ENCODE assay signal across 9 cellular contexts in the genomic region with DNA sequence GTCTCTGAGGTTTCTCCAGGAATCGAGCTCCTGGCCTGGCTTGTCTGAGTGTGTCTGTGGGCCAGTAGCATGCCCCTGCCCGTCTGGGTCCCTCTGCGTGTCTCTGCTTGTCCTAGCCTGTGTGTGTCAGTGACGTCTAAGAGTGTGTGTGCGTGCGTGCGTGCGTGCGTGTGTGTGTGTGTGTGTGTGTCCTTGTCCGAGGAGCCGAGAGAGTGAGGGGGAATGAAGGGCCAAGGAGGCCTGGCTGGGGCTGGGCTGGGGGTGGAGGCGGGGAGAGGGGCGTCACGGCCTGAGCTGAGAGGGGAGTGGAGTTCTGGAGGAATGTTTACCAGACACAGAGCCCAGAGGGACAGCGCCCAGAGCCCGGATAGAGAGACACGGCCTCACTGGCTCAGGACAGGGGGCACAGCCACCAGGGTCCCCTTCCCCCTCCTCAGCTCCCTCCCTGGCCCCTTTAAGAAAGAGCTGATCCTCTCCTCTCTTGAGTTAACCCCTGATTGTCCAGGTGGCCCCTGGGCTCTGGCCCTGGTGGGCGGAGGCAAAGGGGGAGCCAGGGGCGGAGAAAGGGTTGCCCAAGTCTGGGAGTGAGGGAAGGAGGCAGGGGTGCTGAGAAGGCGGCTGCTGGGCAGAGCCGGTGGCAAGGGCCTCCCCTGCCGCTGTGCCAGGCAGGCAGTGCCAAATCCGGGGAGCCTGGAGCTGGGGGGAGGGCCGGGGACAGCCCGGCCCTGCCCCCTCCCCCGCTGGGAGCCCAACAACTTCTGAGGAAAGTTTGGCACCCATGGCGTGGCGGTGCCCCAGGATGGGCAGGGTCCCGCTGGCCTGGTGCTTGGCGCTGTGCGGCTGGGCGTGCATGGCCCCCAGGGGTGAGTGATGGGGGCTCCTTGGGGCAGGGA. TPM values are rescaled to one million over a fixed set of nuclear protein-coding genes. Genes with fewer than 3 reads are reported as not detected.
DNase-seq lines count a peak whose midpoint lies in the region; ATAC-seq and TF ChIP-seq lines count a peak whose summit lies in the region.
"Had no signal": no experiment of that assay in that cellular context is flagged by ENCODE, and none has a peak within 500 bp of the region (broad histone marks: within the 10 kb centered on the region; RNA-seq: fewer than 3 reads in every experiment).

A gene (plus strand): TSS at position 609 of the 893 bp plus-strand sequence. CDS start 170 bp downstream, at position 779.

- intact Hi-C loops in right lobe of liver (cut with DNase I), result no loop called here

- H3K4me1 ChIP-seq in ACC112 (ENCODE audit: control insufficient read depth, insufficient read depth, low read length, unreplicated experiment), result peaks cover 32% of the 10 kb centered on the region
- no peaks in the 10 kb centered on the region for H3K4me1 ChIP-seq in endodermal cell (ENCODE audit: control insufficient read depth, insufficient read depth, low read length)
- H3K4me1 ChIP-seq in right lobe of liver, result no peaks in the 10 kb centered on the region
- peaks cover 10 to 47% of the 10 kb centered on the region in 2 donors for H3K4me1 ChIP-seq in thoracic aorta (ENCODE audit: control insufficient read depth in 1 of 2, low read depth in 2 of 2)
- no peaks in the 10 kb centered on the region for H3K4me1 ChIP-seq in effector memory CD4-positive, alpha-beta T cell (ENCODE audit: control insufficient read depth, insufficient read depth, low read length, poor library complexity, severe bottlenecking)

- H3K9me3 ChIP-seq in endodermal cell (ENCODE audit: control insufficient read depth, low read length), result no peaks in the 10 kb centered on the region
- no peaks in the 10 kb centered on the region for H3K9me3 ChIP-seq in right lobe of liver
- no peaks in the 10 kb centered on the region for H3K9me3 ChIP-seq in thoracic aorta
- no peaks in the 10 kb centered on the region for H3K9me3 ChIP-seq in effector memory CD4-positive, alpha-beta T cell (ENCODE audit: control insufficient read depth, low read length)

- peaks cover 16% of the 10 kb centered on the region for H3K4me1 Mint-ChIP-seq in endodermal cell

- H3K27ac ChIP-seq in ACC112 (ENCODE audit: low read depth, low read length) (peak within 1 kb of the TSS; percentile 91), endodermal cell (ENCODE audit: low read depth, low read length) (peak within 1 kb of the TSS; percentile 29), right lobe of liver (peak within 1 kb of the TSS in 2 of 3 donors; percentile 51 to 65), thoracic aorta (peak within 1 kb of the TSS; percentile 92 to 95)
- H3K27ac ChIP-seq in effector memory CD4-positive, alpha-beta T cell (ENCODE audit: insufficient read depth, low read length, poor library complexity, severe bottlenecking), result no peak within 1 kb of the TSS

- TF ChIP-seq CTCF in endodermal cell (conservative IDR thresholded peaks at IDR 0.05), result no peak
- no peak for TF ChIP-seq CTCF in right lobe of liver (IDR thresholded peaks at IDR 0.05)
- TF ChIP-seq CTCF in thoracic aorta (IDR thresholded peaks at IDR 0.05), result no peak

- H3K27me3 ChIP-seq in ACC112 (ENCODE audit: insufficient read depth, low read length) (no peaks in the 10 kb centered on the region), endodermal cell (ENCODE audit: control insufficient read depth, insufficient read depth, low read length, poor library complexity, severe bottlenecking) (no peaks in the 10 kb centered on the region), right lobe of liver (no peaks in the 10 kb centered on the region), thoracic aorta (replicated peaks; ENCODE audit: insufficient read depth) (no peaks in the 10 kb centered on the region)
- H3K27me3 ChIP-seq in effector memory CD4-positive, alpha-beta T cell (replicated peaks; ENCODE audit: control insufficient read depth, insufficient read depth, low read length, poor library complexity, severe bottlenecking), result no peaks in the 10 kb centered on the region

- H3K79me2 ChIP-seq in ACC112 (ENCODE audit: control insufficient read depth, insufficient read depth, low read length, unreplicated experiment), result peaks cover 40% of the 10 kb centered on the region

- H2AFZ ChIP-seq in ACC112 (ENCODE audit: low read length, unreplicated experiment), result no peak within 1 kb of the TSS

- peaks cover 22% of the 10 kb centered on the region for H3K27me3 Mint-ChIP-seq in endodermal cell (ENCODE audit: insufficient read depth)

- ATAC-seq in right lobe of liver, result peak; percentile 44 to 65 (median 47)
- ATAC-seq in thoracic aorta (ENCODE audit: insufficient number of reproducible peaks, low FRiP score, low read depth), result peak; percentile 56
- ATAC-seq in HG02763 (IDR thresholded peaks at IDR 0.05; ENCODE audit: unreplicated experiment), result no peak

- H3K27ac Mint-ChIP-seq in endodermal cell, result peak within 1 kb of the TSS; percentile 92

- H3K4me3 Mint-ChIP-seq in endodermal cell, result peak within 1 kb of the TSS; percentile 72
- H3K4me3 Mint-ChIP-seq: activated T-cell treated with anti-CD3 and anti-CD28 coated beads, Interleukin-2, amount 50 U/mL, for 4 hours had no signal

- H3K4me3 ChIP-seq in ACC112 (ENCODE audit: low read depth, low read length), result peak within 1 kb of the TSS; percentile 82
- H3K4me3 ChIP-seq in endodermal cell (ENCODE audit: low read length), result peak within 1 kb of the TSS; percentile 80
- peak within 1 kb of the TSS; percentile 25 to 36 (median 27) for H3K4me3 ChIP-seq in right lobe of liver
- H3K4me3 ChIP-seq in thoracic aorta, result peak within 1 kb of the TSS; percentile 85
- H3K4me3 ChIP-seq in effector memory CD4-positive, alpha-beta T cell (ENCODE audit: insufficient read depth, low read depth, low read length, poor library complexity, severe bottlenecking), result no peak within 1 kb of the TSS

- no peaks in the 10 kb centered on the region for H3K9me3 Mint-ChIP-seq in endodermal cell
- H3K9me3 Mint-ChIP-seq: activated T-cell treated with anti-CD3 and anti-CD28 coated beads, Interleukin-2, amount 50 U/mL, for 4 hours had no signal

- H3K36me3 Mint-ChIP-seq in endodermal cell (ENCODE audit: low read depth), result peaks cover 7% of the 10 kb centered on the region

- WGBS in endodermal cell (ENCODE audit: insufficient coverage in 1 of 2, insufficient read length in 1 of 2), 2 experiments, result 10 to 14% methylated on average over 7 to 32 of the region's 32 CpGs
- 2% methylated on average over 20 of the region's 32 CpGs for whole genome bisulfite sequencing in right lobe of liver (ENCODE audit: insufficient coverage, low coverage, low lambda C conversion rate, missing lambda C conversion rate)

- peak; percentile 44 for TF ChIP-seq POLR2A in right lobe of liver (IDR thresholded peaks at IDR 0.05)

- peak within 1 kb of the TSS; percentile 54 for H3K9ac ChIP-seq in endodermal cell (ENCODE audit: extremely low read depth, low read length, poor library complexity, severe bottlenecking)

- DNase-seq in NCI-H226 (peak; percentile 78), endodermal cell (peak; percentile 95), right lobe of liver (peak in 2 of 3 donors; percentile 34 to 68), thoracic aorta (ENCODE audit: low spot score) (peak; percentile 75), NCI-H2196 treated with DMSO at 0.1 percent for 48 hours (lab: John Stamatoyannopoulos, UW; ENCODE audit: unreplicated experiment) (no peak)
- DNase-seq in effector memory CD4-positive, alpha-beta T cell, result no peak
- DNase-seq: activated T-cell treated with anti-CD3 and anti-CD28 coated beads, Interleukin-2, amount 50 U/mL, for 4 hours had no signal

- peaks cover 12% of the 10 kb centered on the region; the same call in 1 of the 2 replicates for H3K36me3 ChIP-seq in ACC112 (ENCODE audit: insufficient read depth, low read length)
- H3K36me3 ChIP-seq in endodermal cell (ENCODE audit: control insufficient read depth, insufficient read depth, low read length), result no peaks in the 10 kb centered on the region
- H3K36me3 ChIP-seq in right lobe of liver, result no peaks in the 10 kb centered on the region
- no peaks in the 10 kb centered on the region for H3K36me3 ChIP-seq in thoracic aorta
- no peaks in the 10 kb centered on the region for H3K36me3 ChIP-seq in effector memory CD4-positive, alpha-beta T cell (ENCODE audit: control insufficient read depth, insufficient read depth, low read length)

RNA-seq across cellular contexts. Expression of the gene that starts here (rescaled TPM):
- total RNA-seq in endodermal cell (10 to 100 TPM; 10.9 to 14.1 TPM), right lobe of liver (10 to 100 TPM in 3 of 6 experiments, 1 to 10 TPM in 3; 5.7 to 20.3 (median 10.2) TPM), thoracic aorta (100 to 1,000 TPM; 138 to 157 TPM)
- 21.5 TPM for polyA plus RNA-seq in endodermal cell (2013, experiment 1 of 2)
- 21.1 TPM for polyA plus RNA-seq in endodermal cell (2013, experiment 2 of 2)

Comparison
In these comparisons a context has a peak if more than half of its experiments do, and no peak if none do; other contexts are left out.
1. RNA of the gene that starts here (total RNA-seq): 138 to 157 TPM in thoracic aorta; 10.9 to 14.1 TPM in endodermal cell and 5.7 to 20.3 TPM in right lobe of liver; every median in the first group is over 4 times any median in the second.
2. DNase-seq: peak in NCI-H226 (single experiment), endodermal cell (single experiment), right lobe of liver (2 of 3) and thoracic aorta (single experiment); none in NCI-H2196 treated with DMSO at 0.1 percent for 48 hours (single experiment) and effector memory CD4-positive, alpha-beta T cell (0 of 3).